In genomic region chr6:53496797-53497196, GRCh38 we compare ENCODE assay signal across 11 cellular contexts. TPM values are rescaled to one million over a fixed set of nuclear protein-coding genes. Genes with fewer than 3 reads are reported as not detected.
DNase-seq lines count a peak whose midpoint lies in the region; ATAC-seq and TF ChIP-seq lines count a peak whose summit lies in the region.
"Had no signal": no experiment of that assay in that cellular context is flagged by ENCODE, and none has a peak within 500 bp of the region (broad histone marks: within the 10 kb centered on the region; RNA-seq: fewer than 3 reads in every experiment).

No MANE protein-coding gene starts in this region.

- H3K9me3 ChIP-seq in gastroesophageal sphincter, result no peaks in the 10 kb centered on the region
- no peaks in the 10 kb centered on the region for H3K9me3 ChIP-seq in stomach smooth muscle (ENCODE audit: control insufficient read depth in 2 of 2, low read length in 2 of 2)

- H3K4me1 ChIP-seq in gastroesophageal sphincter, result peaks cover 11 to 47% (median 16%) of the 10 kb centered on the region in 3 donors
- peaks cover 8% of the 10 kb centered on the region for H3K4me1 ChIP-seq in stomach smooth muscle (ENCODE audit: control insufficient read depth, insufficient read depth, low read length)

- no peak for TF ChIP-seq EP300 in gastroesophageal sphincter (IDR thresholded peaks at IDR 0.05)

- peak overlapping the region; percentile 50 to 69 (median 64) for H3K27ac ChIP-seq in gastroesophageal sphincter
- H3K27ac ChIP-seq in stomach smooth muscle (ENCODE audit: low read length), result peak overlapping the region; percentile 11

- TF ChIP-seq POLR2A in gastroesophageal sphincter (IDR thresholded peaks at IDR 0.05), result no peak

- H3K9ac ChIP-seq in stomach smooth muscle (ENCODE audit: low read length in 2 of 2), result no peak overlapping the region

- WGBS in gastroesophageal sphincter (ENCODE audit: low coverage in 1 of 2), 2 donors, result 22 to 24% methylated on average over 3 to 4 of the region's 4 CpGs

- H3K36me3 ChIP-seq in gastroesophageal sphincter (peaks cover 5 to 38% of the 10 kb centered on the region in 2 donors), stomach smooth muscle (ENCODE audit: control insufficient read depth in 2 of 2, insufficient read depth in 2 of 2, low read length in 2 of 2) (peaks cover 7 to 23% of the 10 kb centered on the region in 2 donors)

- DNase-seq in HCEC 1CT, result peak; percentile 82
- DNase-seq in amniotic epithelial cell (ENCODE audit: low read depth), result peak; percentile 94
- DNase-seq in iPS-NIHi11 (ENCODE audit: low spot score), result no peak
- no peak for DNase-seq in amygdala (lab: John Stamatoyannopoulos, UW)
- no peak for DNase-seq in UCSD-AML1 (lab: John Stamatoyannopoulos, UW; ENCODE audit: unreplicated experiment)
- DNase-seq: activated naive CD8-positive, alpha-beta T cell treated with anti-CD3 and anti-CD28 coated beads, Interleukin-2, amount 50 U/mL, for 24 hours; NCI-H2029 treated with DMSO at 0.1 percent for 48 hours; stimulated activated CD4-positive, alpha-beta T cell treated with anti-CD3 and anti-CD28 coated beads, Interleukin-15, amount 100 ng/mL, for 24 hours; stimulated activated naive CD8-positive, alpha-beta T cell treated with anti-CD3 and anti-CD28 coated beads, Interleukin-15, Interleukin-2, amounts not matched to agents 100 U/mL and 50 U/mL, for 24 hours had no signal

- TF ChIP-seq CTCF in gastroesophageal sphincter (IDR thresholded peaks at IDR 0.05), result no peak

- ATAC-seq in gastroesophageal sphincter, result peak; percentile 86
- ATAC-seq: activated naive CD8-positive, alpha-beta T cell treated with anti-CD3 and anti-CD28 coated beads, Interleukin-2, amount 50 U/mL, for 24 hours; stimulated activated naive CD8-positive, alpha-beta T cell treated with anti-CD3 and anti-CD28 coated beads, Interleukin-15, Interleukin-2, amounts not matched to agents 100 U/mL and 50 U/mL, for 24 hours had no signal

- no peaks in the 10 kb centered on the region for H3K27me3 ChIP-seq in gastroesophageal sphincter
- H3K27me3 ChIP-seq in stomach smooth muscle (ENCODE audit: control insufficient read depth in 1 of 2, insufficient read depth in 2 of 2, low read length in 2 of 2), result no peaks in the 10 kb centered on the region

- no peak overlapping the region for H3K4me3 ChIP-seq in gastroesophageal sphincter
- no peak overlapping the region for H3K4me3 ChIP-seq in stomach smooth muscle (ENCODE audit: low read length in 2 of 2)

RNA-seq across cellular contexts. Expression of gene GCLC, which starts 48.1 kb away (rescaled TPM):
- total RNA-seq in gastroesophageal sphincter, result 10 to 100 TPM; 63.5 to 84.3 (median 71.7) TPM

Comparison
In these comparisons a context has a peak if more than half of its experiments do, and no peak if none do; other contexts are left out.
1. DNase-seq: peak in HCEC 1CT (single experiment) and amniotic epithelial cell (single experiment); none in iPS-NIHi11 (single experiment), amygdala (0 of 56) and UCSD-AML1 (single experiment).